In genomic region chr7:99193527-99194214, GRCh38 we compare ENCODE assay signal across 17 cellular contexts. TPM values are rescaled to one million over a fixed set of nuclear protein-coding genes. Genes with fewer than 3 reads are reported as not detected.
DNase-seq lines count a peak whose midpoint lies in the region; ATAC-seq and TF ChIP-seq lines count a peak whose summit lies in the region.
"Had no signal": no experiment of that assay in that cellular context is flagged by ENCODE, and none has a peak within 500 bp of the region (broad histone marks: within the 10 kb centered on the region; RNA-seq: fewer than 3 reads in every experiment).

No MANE protein-coding gene starts in this region.

- no peak overlapping the region for H2AK5ac ChIP-seq in H9 (ENCODE audit: insufficient read length, low read length)

- H3K27ac ChIP-seq in Panc1 (ENCODE audit: low read length): peak overlapping the region; percentile 41
- H3K27ac ChIP-seq in osteoblast (ENCODE audit: low read depth, low read length): no peak overlapping the region
- no peak overlapping the region for H3K27ac ChIP-seq in H9 (ENCODE audit: insufficient read length, low read depth, low read length)

- H3K4me3 Mint-ChIP-seq in activated CD4-positive, alpha-beta memory T cell treated with anti-CD3 and anti-CD28 coated beads for 36 hours: no peak overlapping the region
- H3K4me3 Mint-ChIP-seq in H9: no peak overlapping the region
- H3K4me3 Mint-ChIP-seq: activated CD8-positive, alpha-beta memory T cell treated with anti-CD3 and anti-CD28 coated beads, Interleukin-2, amount 10 ng/mL, durations not matched to agents 7 days and 5 days; naive B cell had no signal

- POLR2A ChIA-PET in Panc1 (lab: Charles Lee): no interaction called here
- POLR2A ChIA-PET in activated CD4-positive, alpha-beta memory T cell treated with anti-CD3 and anti-CD28 coated beads for 36 hours (lab: Charles Lee): no interaction called here

- no peaks in the 10 kb centered on the region for H3K23me2 ChIP-seq in H9 (ENCODE audit: insufficient read length, low read depth, low read length, poor library complexity, severe bottlenecking)

- H4K8ac ChIP-seq in H9 (replicated peaks; ENCODE audit: insufficient read length, low read depth, low read length): no peak overlapping the region

- H3K4me2 ChIP-seq in osteoblast (ENCODE audit: insufficient read depth, low read length): peak overlapping the region; percentile 63
- H3K4me2 ChIP-seq in H9 (ENCODE audit: insufficient read depth, insufficient read length, low read length): no peak overlapping the region

- H2BK120ac ChIP-seq in H9 (ENCODE audit: low read depth, low read length, poor library complexity, severe bottlenecking): no peak overlapping the region

- no peak overlapping the region for H3K4ac ChIP-seq in H9 (ENCODE audit: low read depth, low read length)

- DNase-seq in GM04503 (ENCODE audit: low read depth) (peak; percentile 36), Panc1 (ENCODE audit: low read depth, low spot score) (no peak), epithelial cell of esophagus (ENCODE audit: low read depth) (peak; percentile 88), osteoblast (ENCODE audit: insufficient read length, low spot score, missing footprints) (no peak), H9 (no peak)
- no peak for DNase-seq in activated CD4-positive, alpha-beta memory T cell treated with anti-CD3 and anti-CD28 coated beads for 36 hours
- DNase-seq in stimulated activated CD4-positive, alpha-beta T cell treated with anti-CD3 and anti-CD28 coated beads, Interleukin-1b, Interleukin-23, amount 100 ng/mL, for 48 hours: no peak
- no peak for DNase-seq in stimulated activated CD4-positive, alpha-beta T cell treated with anti-CD3 and anti-CD28 coated beads, Interleukin-2, amount 100 ng/mL, for 24 hours
- DNase-seq: activated CD8-positive, alpha-beta memory T cell treated with anti-CD3 and anti-CD28 coated beads, Interleukin-2, amount 10 ng/mL, durations not matched to agents 7 days and 5 days; activated naive CD4-positive, alpha-beta T cell treated with anti-CD3 and anti-CD28 coated beads, Interleukin-2, amount 50 U/mL, for 16 hours; erythroblast; naive B cell; NCI-H146; NCI-H510A treated with DMSO at 0.1 percent for 48 hours; OCI-M1; stimulated activated CD4-positive, alpha-beta T cell treated with anti-CD3 and anti-CD28 coated beads, Interleukin-2, amount 100 ng/mL, for 48 hours; trophoblast cell had no signal

- no peak overlapping the region for H2BK20ac ChIP-seq in H9 (ENCODE audit: low read depth, low read length, poor library complexity, severe bottlenecking)

- H2BK5ac ChIP-seq in H9 (ENCODE audit: insufficient read length, low read length): no peak overlapping the region

- peaks cover 12% of the 10 kb centered on the region for H3K4me1 ChIP-seq in Panc1 (ENCODE audit: control insufficient read depth, insufficient read depth, low read length)
- H3K4me1 ChIP-seq in osteoblast (ENCODE audit: insufficient read depth, low read length): peaks cover 27% of the 10 kb centered on the region
- no peaks in the 10 kb centered on the region for H3K4me1 ChIP-seq in H9 (ENCODE audit: insufficient read depth, low read length)

- in situ Hi-C loops in Panc1 (cut with HindIII; ENCODE audit: low pct_unique_long_range_greater_than_20kb, low sequenced_read_pairs): no loop called here

- H3K4me3 ChIP-seq in Panc1 (ENCODE audit: low read depth in 2 of 2, low read length in 2 of 2): no peak overlapping the region
- H3K4me3 ChIP-seq in epithelial cell of esophagus (ENCODE audit: low read length): no peak overlapping the region
- no peak overlapping the region for H3K4me3 ChIP-seq in osteoblast (ENCODE audit: insufficient read depth, low read length)

- H2AFZ ChIP-seq in osteoblast (ENCODE audit: low read length) (no peak overlapping the region), H9 (ENCODE audit: low read length) (no peak overlapping the region)

- H3K14ac ChIP-seq in H9 (ENCODE audit: insufficient read depth, low read length): no peak overlapping the region

- peak; percentile 78 for ATAC-seq in Panc1
- ATAC-seq: activated CD8-positive, alpha-beta memory T cell treated with anti-CD3 and anti-CD28 coated beads, Interleukin-2, amount 10 ng/mL, durations not matched to agents 7 days and 5 days had no signal

- no peak overlapping the region for H3K18ac ChIP-seq in H9 (ENCODE audit: insufficient read length, low read depth, low read length)

- no CpG with 5 or more reads among the region's 6 CpGs for WGBS in H9 (ENCODE audit: extremely low coverage, insufficient read length, low lambda C conversion rate)

- H3K56ac ChIP-seq in H9 (ENCODE audit: insufficient read length, low read depth, low read length): no peak overlapping the region

- no peaks in the 10 kb centered on the region for H3K4me1 Mint-ChIP-seq in activated CD4-positive, alpha-beta memory T cell treated with anti-CD3 and anti-CD28 coated beads for 36 hours (ENCODE audit: low read depth)
- H3K4me1 Mint-ChIP-seq in H9: peaks cover 9 to 10% of the 10 kb centered on the region in 2 experiments

- no peak overlapping the region for H2BK12ac ChIP-seq in H9 (ENCODE audit: insufficient read length, low read depth, low read length)

- no peaks in the 10 kb centered on the region for H3K79me2 ChIP-seq in osteoblast (ENCODE audit: insufficient read depth, low read length)
- no peaks in the 10 kb centered on the region for H3K79me2 ChIP-seq in H9 (ENCODE audit: insufficient read depth, low read length)

- H3K23ac ChIP-seq in H9 (ENCODE audit: insufficient read length, low read depth, low read length): no peak overlapping the region

- no peak overlapping the region for H3K9ac ChIP-seq in H9 (ENCODE audit: extremely low read depth, insufficient read length, low read length)

- no peak overlapping the region for H3K27ac Mint-ChIP-seq in activated CD4-positive, alpha-beta memory T cell treated with anti-CD3 and anti-CD28 coated beads for 36 hours
- H3K27ac Mint-ChIP-seq in H9: no peak overlapping the region
- H3K27ac Mint-ChIP-seq: activated CD8-positive, alpha-beta memory T cell treated with anti-CD3 and anti-CD28 coated beads, Interleukin-2, amount 10 ng/mL, durations not matched to agents 7 days and 5 days had no signal

- H4K20me1 ChIP-seq in osteoblast (ENCODE audit: insufficient read depth, low read length) (no peaks in the 10 kb centered on the region), H9 (ENCODE audit: control insufficient read depth, insufficient read depth, insufficient read length) (no peaks in the 10 kb centered on the region)

- no peak overlapping the region for H4K91ac ChIP-seq in H9 (ENCODE audit: insufficient read length, low read depth, low read length)

- no peak overlapping the region for H4K5ac ChIP-seq in H9 (ENCODE audit: insufficient read length, low read depth, low read length)

- peaks cover 3% of the 10 kb centered on the region for H3K36me3 Mint-ChIP-seq in activated CD4-positive, alpha-beta memory T cell treated with anti-CD3 and anti-CD28 coated beads for 36 hours
- H3K36me3 Mint-ChIP-seq in H9 (ENCODE audit: insufficient read depth in 1 of 3, low read depth in 3 of 3): peaks cover 0 to 2% (median 0%) of the 10 kb centered on the region in 3 experiments; a peak in 1 of 7 replicates

- no peaks in the 10 kb centered on the region for H3K36me3 ChIP-seq in Panc1 (ENCODE audit: control insufficient read depth, insufficient read depth, low read length)
- no peaks in the 10 kb centered on the region for H3K36me3 ChIP-seq in osteoblast (ENCODE audit: insufficient read depth, low read length)

- intact Hi-C loops in Panc1 (cut with micrococcal nuclease; ENCODE audit: unreplicated experiment): no loop called here
- intact Hi-C loops in activated CD4-positive, alpha-beta memory T cell treated with anti-CD3 and anti-CD28 coated beads for 36 hours (cut with micrococcal nuclease): no loop called here

- BruUV-seq in Panc1 (replicated peaks; lab: Mats Ljungman, UMichigan): no TSS peak

- H3K9me3 Mint-ChIP-seq in activated CD4-positive, alpha-beta memory T cell treated with anti-CD3 and anti-CD28 coated beads for 36 hours: peaks cover 20% of the 10 kb centered on the region
- peaks cover 0 to 5% of the 10 kb centered on the region in 2 experiments; a peak in 3 of 5 replicates for H3K9me3 Mint-ChIP-seq in H9

- H3K9me3 ChIP-seq in Panc1 (ENCODE audit: control insufficient read depth, insufficient read depth, low read depth, low read length): peaks cover 17% of the 10 kb centered on the region; the same call in 1 of the 2 replicates
- no peaks in the 10 kb centered on the region for H3K9me3 ChIP-seq in osteoblast (ENCODE audit: low read depth, low read length)
- no peaks in the 10 kb centered on the region for H3K9me3 ChIP-seq in H9 (ENCODE audit: control insufficient read depth, low read depth, low read length)

- H3K79me1 ChIP-seq in H9 (ENCODE audit: insufficient read depth, low read depth, low read length, poor library complexity, severe bottlenecking): no peaks in the 10 kb centered on the region

- no peak for TF ChIP-seq CTCF in Panc1 (IDR thresholded peaks at IDR 0.05)
- no peak for TF ChIP-seq CTCF in epithelial cell of esophagus (IDR thresholded peaks at IDR 0.05; ENCODE audit: insufficient read depth, low read depth, low read length, missing control alignments)
- TF ChIP-seq CTCF in osteoblast (IDR thresholded peaks at IDR 0.05; ENCODE audit: extremely low read depth, low read depth, low read length): no peak
- TF ChIP-seq CTCF in H9 (conservative IDR thresholded peaks at IDR 0.05): no peak

- CTCF ChIA-PET in Panc1 (lab: Charles Lee): interaction anchor here (0.6 kb wide), 1 partner anchor 47 kb away, joined by 10 read pairs; no protein-coding TSS in a partner anchor
- CTCF ChIA-PET in activated CD4-positive, alpha-beta memory T cell treated with anti-CD3 and anti-CD28 coated beads for 36 hours (lab: Charles Lee): no interaction called here

- no peak overlapping the region for H3T11ph ChIP-seq in H9 (ENCODE audit: low read length)

- H3K27me3 ChIP-seq in Panc1 (ENCODE audit: control insufficient read depth, insufficient read depth, low read length) (no peaks in the 10 kb centered on the region), osteoblast (ENCODE audit: insufficient read depth, low read length) (peaks cover 4% of the 10 kb centered on the region), H9 (ENCODE audit: insufficient read depth, low read length) (no peaks in the 10 kb centered on the region)

- H2BK15ac ChIP-seq in H9 (ENCODE audit: low read depth, low read length): no peak overlapping the region

- H3K27me3 Mint-ChIP-seq in activated CD4-positive, alpha-beta memory T cell treated with anti-CD3 and anti-CD28 coated beads for 36 hours: peaks cover 2% of the 10 kb centered on the region
- no peaks in the 10 kb centered on the region; the same call in 1 of the 2 replicates for H3K27me3 Mint-ChIP-seq in H9 (ENCODE audit: low read depth)

RNA-seq across cellular contexts. Expression of gene KPNA7, which starts 14.2 kb away (rescaled TPM):
- total RNA-seq in Panc1 (2021; ENCODE audit: unreplicated experiment): 0.49 TPM
- polyA plus RNA-seq in Panc1 (2012; ENCODE audit: insufficient read length): 0.34 TPM
- total RNA-seq in osteoblast: not detected in 2 replicates
- total RNA-seq in activated CD4-positive, alpha-beta memory T cell treated with anti-CD3 and anti-CD28 coated beads for 36 hours: not detected
- not detected in 2 replicates for total RNA-seq in H9 (2021)
- total RNA-seq: activated CD8-positive, alpha-beta memory T cell treated with anti-CD3 and anti-CD28 coated beads, Interleukin-2, amount 10 ng/mL, durations not matched to agents 7 days and 5 days had no signal

RNA-seq across cellular contexts. Expression of gene SMURF1, which starts 49.8 kb away (rescaled TPM):
- total RNA-seq in Panc1 (2021; ENCODE audit: unreplicated experiment) (47.0 TPM), osteoblast (20.6 and 23.5 TPM in 2 replicates), H9 (2021) (27.2 and 29.4 TPM in 2 replicates)
- 23.3 TPM for polyA plus RNA-seq in Panc1 (2012; ENCODE audit: insufficient read length)
- total RNA-seq in activated CD4-positive, alpha-beta memory T cell treated with anti-CD3 and anti-CD28 coated beads for 36 hours: 10 to 100 TPM; 14.0 to 16.2 TPM

Comparison
In these comparisons a context has a peak if more than half of its experiments do, and no peak if none do; other contexts are left out.
1. DNase-seq: peak in GM04503 (single experiment) and epithelial cell of esophagus (single experiment); none in Panc1 (single experiment), osteoblast (single experiment), activated CD4-positive, alpha-beta memory T cell treated with anti-CD3 and anti-CD28 coated beads for 36 hours (single experiment), stimulated activated CD4-positive, alpha-beta T cell treated with anti-CD3 and anti-CD28 coated beads, Interleukin-1b, Interleukin-23, amount 100 ng/mL, for 48 hours (single experiment), H9 (single experiment) and stimulated activated CD4-positive, alpha-beta T cell treated with anti-CD3 and anti-CD28 coated beads, Interleukin-2, amount 100 ng/mL, for 24 hours (0 of 2).